Comparison of ENCODE assay signal across 12 cellular contexts in genomic region chr9:75033789-75034473, GRCh38. TPM values are rescaled to one million over a fixed set of nuclear protein-coding genes. Genes with fewer than 3 reads are reported as not detected.
A peak's percentile ranks its signal among the peaks of the same experiment; 100 is the strongest.
DNase-seq lines count a peak whose midpoint lies in the region; ATAC-seq, FAIRE-seq and TF ChIP-seq lines count a peak whose summit lies in the region.
"Had no signal": no experiment of that assay in that cellular context is flagged by ENCODE, and none has a peak within 500 bp of the region (broad histone marks: within the 10 kb centered on the region; RNA-seq: fewer than 3 reads in every experiment).

No MANE protein-coding gene starts in this region.

- H3K4me3 Mint-ChIP-seq in osteocyte (ENCODE audit: unreplicated experiment), result no peak overlapping the region
- H3K4me3 Mint-ChIP-seq: stimulated activated naive B cell treated with anti-CD40 and anti-IgM and Interleukin-4, amounts not matched to agents 10 μg/mL and 1 μg/mL and 100 μg/mL, for 72 hours had no signal

- peak; percentile 57 for ATAC-seq in GM18867 (IDR thresholded peaks at IDR 0.05; ENCODE audit: unreplicated experiment)
- ATAC-seq in GM21737 (IDR thresholded peaks at IDR 0.05; ENCODE audit: unreplicated experiment), result peak; percentile 79
- peak; percentile 96 for ATAC-seq in HG03175 (IDR thresholded peaks at IDR 0.05; ENCODE audit: unreplicated experiment)
- ATAC-seq: stimulated activated naive B cell treated with anti-CD40 and anti-IgM and Interleukin-4, amounts not matched to agents 10 μg/mL and 1 μg/mL and 100 μg/mL, for 72 hours had no signal

- TF ChIP-seq CTCF in kidney (IDR thresholded peaks at IDR 0.05; ENCODE audit: borderline replicate concordance, extremely low read depth, insufficient read depth) (no peak), osteocyte (IDR thresholded peaks at IDR 0.05) (no peak)

- H3K27ac ChIP-seq in kidney (ENCODE audit: low read depth in 2 of 2, low read length in 2 of 2), result no peak overlapping the region

- no peak overlapping the region for H3K9ac ChIP-seq in kidney (ENCODE audit: low read length in 2 of 2)

- H3K4me3 ChIP-seq in kidney (ENCODE audit: low read length in 2 of 2) (no peak overlapping the region), H7 (ENCODE audit: insufficient read depth, low read depth, low read length) (no peak overlapping the region)

- peaks cover 30% of the 10 kb centered on the region for H3K27me3 Mint-ChIP-seq in osteocyte (ENCODE audit: unreplicated experiment)

- H3K36me3 ChIP-seq in kidney (ENCODE audit: control insufficient read depth in 1 of 2, insufficient read depth in 2 of 2, low read length in 2 of 2) (no peaks in the 10 kb centered on the region), H7 (replicated peaks; ENCODE audit: control insufficient read depth, insufficient read depth, low read length) (no peaks in the 10 kb centered on the region)

- no peaks in the 10 kb centered on the region for H3K27me3 ChIP-seq in H7 (ENCODE audit: control insufficient read depth, insufficient read depth, low read length)

- H3K9me3 Mint-ChIP-seq in osteocyte (ENCODE audit: unreplicated experiment), result no peaks in the 10 kb centered on the region
- H3K9me3 Mint-ChIP-seq: stimulated activated naive B cell treated with anti-CD40 and anti-IgM and Interleukin-4, amounts not matched to agents 10 μg/mL and 1 μg/mL and 100 μg/mL, for 72 hours had no signal

- no peaks in the 10 kb centered on the region for H3K36me3 Mint-ChIP-seq in osteocyte (ENCODE audit: unreplicated experiment)
- H3K36me3 Mint-ChIP-seq: stimulated activated naive B cell treated with anti-CD40 and anti-IgM and Interleukin-4, amounts not matched to agents 10 μg/mL and 1 μg/mL and 100 μg/mL, for 72 hours had no signal

- peaks cover 2 to 5% of the 10 kb centered on the region in 2 donors for H3K4me1 ChIP-seq in kidney (ENCODE audit: control insufficient read depth in 1 of 2, insufficient read depth in 1 of 2, low read depth in 1 of 2, low read length in 2 of 2)

- no peak for DNase-seq in kidney
- DNase-seq in H7, result no peak
- DNase-seq in DMS 273 treated with DMSO at 0.1 percent for 48 hours (lab: John Stamatoyannopoulos, UW), result no peak
- no peak for DNase-seq in osteocyte (ENCODE audit: extremely low spot score, unreplicated experiment)
- no peak for DNase-seq in HTR-8/SVneo (ENCODE audit: insufficient read length, low spot score)
- DNase-seq: activated T-cell treated with anti-CD3 and anti-CD28 coated beads, Interleukin-2, amount 50 U/mL, for 48 hours; hippocampal formation; stimulated activated CD4-positive, alpha-beta T cell treated with anti-CD3 and anti-CD28 coated beads, Interleukin-1b, Interleukin-23, amount 100 ng/mL, for 48 hours; stimulated activated naive B cell treated with anti-CD40 and anti-IgM and Interleukin-4, amounts not matched to agents 10 μg/mL and 1 μg/mL and 100 μg/mL, for 72 hours had no signal

- no peak overlapping the region for H3K27ac Mint-ChIP-seq in osteocyte (ENCODE audit: unreplicated experiment)
- H3K27ac Mint-ChIP-seq: stimulated activated naive B cell treated with anti-CD40 and anti-IgM and Interleukin-4, amounts not matched to agents 10 μg/mL and 1 μg/mL and 100 μg/mL, for 72 hours had no signal

- intact Hi-C loops in kidney (cut with DNase I), result no loop called here

- no peaks in the 10 kb centered on the region for H3K9me3 ChIP-seq in kidney (ENCODE audit: control insufficient read depth in 1 of 2, low read length in 2 of 2)

- FAIRE-seq in kidney (lab: Jason Lieb, UNC) (peak; percentile 80), HTR-8/SVneo (lab: Jason Lieb, UNC) (no peak)

- no peaks in the 10 kb centered on the region for H3K4me1 Mint-ChIP-seq in osteocyte (ENCODE audit: unreplicated experiment)

RNA-seq across cellular contexts. Expression of gene CARNMT1, which starts 5.8 kb away (rescaled TPM):
- total RNA-seq in kidney (17.2 TPM), osteocyte (13.4 and 14.1 TPM in 2 replicates)
- polyA plus RNA-seq in kidney (ENCODE audit: insufficient read depth, low read depth, low replicate concordance), result 8.2 TPM
- 25.8 and 33.9 TPM in 2 replicates for total RNA-seq in H7 (2014; rRNA removed; shearing (Covaris generic))

RNA-seq across cellular contexts. Expression of gene NMRK1, which starts 54.0 kb away (rescaled TPM):
- total RNA-seq in kidney (42.3 TPM), osteocyte (11.4 and 11.9 TPM in 2 replicates)
- 67.8 TPM for polyA plus RNA-seq in kidney (ENCODE audit: insufficient read depth, low read depth, low replicate concordance)
- 12.0 and 13.3 TPM in 2 replicates for total RNA-seq in H7 (2014; rRNA removed; shearing (Covaris generic))

RNA-seq across cellular contexts. Expression of gene OSTF1, which starts 54.4 kb away (rescaled TPM):
- total RNA-seq in kidney, result 52.7 TPM
- polyA plus RNA-seq in kidney (ENCODE audit: insufficient read depth, low read depth, low replicate concordance), result 42.8 TPM
- total RNA-seq in H7 (2014; rRNA removed; shearing (Covaris generic)), result 17.3 and 18.5 TPM in 2 replicates
- total RNA-seq in osteocyte, result 21.4 and 21.8 TPM in 2 replicates
